Comparison of ENCODE assay signal across 9 cellular contexts in genomic region chr10:32054087-32054486, GRCh38. TPM values are rescaled to one million over a fixed set of nuclear protein-coding genes. Genes with fewer than 3 reads are reported as not detected.
DNase-seq lines count a peak whose midpoint lies in the region; TF ChIP-seq lines count a peak whose summit lies in the region.
"Had no signal": no experiment of that assay in that cellular context is flagged by ENCODE, and none has a peak within 500 bp of the region (broad histone marks: within the 10 kb centered on the region; RNA-seq: fewer than 3 reads in every experiment).

No MANE protein-coding gene starts in this region.

- WGBS in esophagus squamous epithelium, 2 donors: 5 to 14% methylated on average over 5 of the region's 5 CpGs

- H3K27ac ChIP-seq in 22Rv1 (peak overlapping the region; percentile 85; the same call in 1 of the 2 replicates), SJCRH30 (no peak overlapping the region), esophagus squamous epithelium (peak overlapping the region; percentile 36 to 99 (median 98))

- 0 out of 2 replicates have a peak, but pooled peaks cover 3% of the 10 kb centered on the region for H3K4me1 ChIP-seq in SJCRH30
- H3K4me1 ChIP-seq in esophagus squamous epithelium: peaks cover 8 to 69% (median 32%) of the 10 kb centered on the region in 3 donors

- TF ChIP-seq POLR2A in esophagus squamous epithelium (IDR thresholded peaks at IDR 0.05): no peak

- intact Hi-C loops in esophagus squamous epithelium (cut with DNase I): no loop called here

- TF ChIP-seq CTCF in 22Rv1 (IDR thresholded peaks at IDR 0.05): no peak
- no peak for TF ChIP-seq CTCF in GM06990 (IDR thresholded peaks at IDR 0.05; ENCODE audit: insufficient read depth, low read length, poor library complexity, severe bottlenecking)
- no peak for TF ChIP-seq CTCF in esophagus squamous epithelium (IDR thresholded peaks at IDR 0.05)
- TF ChIP-seq CTCF in osteocyte (IDR thresholded peaks at IDR 0.05): no peak

- H3K9me3 ChIP-seq in SJCRH30 (replicated peaks): no peaks in the 10 kb centered on the region
- H3K9me3 ChIP-seq in esophagus squamous epithelium: no peaks in the 10 kb centered on the region
- H3K9me3 ChIP-seq: mucosa of descending colon had no signal

- no peaks in the 10 kb centered on the region for H3K9me3 Mint-ChIP-seq in osteocyte (ENCODE audit: unreplicated experiment)

- peaks cover 62% of the 10 kb centered on the region for H3K4me1 Mint-ChIP-seq in osteocyte (ENCODE audit: unreplicated experiment)

- no peaks in the 10 kb centered on the region for H3K27me3 Mint-ChIP-seq in osteocyte (ENCODE audit: unreplicated experiment)

- H3K36me3 ChIP-seq in GM06990 (ENCODE audit: control insufficient read depth, insufficient read depth, low read length) (no peaks in the 10 kb centered on the region), SJCRH30 (peaks cover 19% of the 10 kb centered on the region), esophagus squamous epithelium (no peaks in the 10 kb centered on the region)

- peak overlapping the region; percentile 87 for H3K4me3 ChIP-seq in GM06990 (replicated peaks; ENCODE audit: low read depth, low read length)
- peak overlapping the region; percentile 94 for H3K4me3 ChIP-seq in SJCRH30
- H3K4me3 ChIP-seq in esophagus squamous epithelium: peak overlapping the region; percentile 69 to 94 (median 88)
- H3K4me3 ChIP-seq: mucosa of descending colon had no signal

- H3K27ac Mint-ChIP-seq in osteocyte (ENCODE audit: unreplicated experiment): peak overlapping the region; percentile 92

- H3K4me3 Mint-ChIP-seq in osteocyte (ENCODE audit: unreplicated experiment): peak overlapping the region; percentile 94

- no peaks in the 10 kb centered on the region for H3K36me3 Mint-ChIP-seq in osteocyte (ENCODE audit: unreplicated experiment)

- no peak for DNase-seq in GM06990 (ENCODE audit: extremely low read depth, insufficient read length)
- DNase-seq in SJCRH30: peak in 1 of 2 experiments; percentile 64
- DNase-seq in esophagus squamous epithelium (lab: John Stamatoyannopoulos, UW): no peak
- DNase-seq in osteocyte (ENCODE audit: extremely low spot score, unreplicated experiment): no peak
- DNase-seq in NCI-H446 (lab: John Stamatoyannopoulos, UW): no peak
- no peak for DNase-seq in NCI-H187 (lab: John Stamatoyannopoulos, UW)
- DNase-seq in activated CD4-positive, alpha-beta T cell treated with anti-CD3 and anti-CD28 coated beads for 4 hours: no peak

- H3K27me3 ChIP-seq in GM06990 (replicated peaks; ENCODE audit: control insufficient read depth, insufficient read depth, low read length): no peaks in the 10 kb centered on the region
- H3K27me3 ChIP-seq in SJCRH30: no peaks in the 10 kb centered on the region
- H3K27me3 ChIP-seq in esophagus squamous epithelium: no peaks in the 10 kb centered on the region

RNA-seq across cellular contexts. Expression of gene KIF5B, which starts 2.1 kb away (rescaled TPM):
- total RNA-seq in SJCRH30 (2014; rRNA removed; shearing (Covaris generic)): 208 and 238 TPM in 2 replicates
- total RNA-seq in esophagus squamous epithelium: 100 to 1,000 TPM in 2 of 4 donors, 10 to 100 TPM in 2; 58.3 to 104 (median 95.1) TPM
- 103 and 104 TPM in 2 replicates for total RNA-seq in osteocyte
